In the genomic region with DNA sequence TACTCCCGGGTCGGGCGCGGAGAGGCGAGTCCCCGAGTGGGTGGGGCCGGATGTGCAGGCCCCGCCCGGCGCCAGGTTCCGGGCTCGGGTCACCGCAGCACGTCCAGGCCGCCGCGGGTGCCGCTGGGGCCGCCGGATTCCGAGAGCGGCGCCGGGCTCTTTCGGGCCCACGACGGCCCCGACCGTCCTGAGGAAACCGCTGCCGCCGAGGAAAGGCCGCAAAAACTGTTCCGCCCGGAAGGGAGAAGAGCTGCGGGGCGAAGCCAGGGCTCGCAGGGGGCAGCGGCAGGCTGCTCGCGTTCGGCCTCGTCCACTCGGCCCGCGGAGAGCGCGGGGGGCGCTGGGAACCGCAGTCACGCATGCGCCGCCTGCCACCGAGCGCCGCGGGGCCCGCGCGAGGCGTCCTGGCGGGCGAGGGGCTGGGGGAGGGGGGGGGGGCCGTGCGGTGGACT, we compare ENCODE assay signal across 8 cellular contexts. TPM values are rescaled to one million over a fixed set of nuclear protein-coding genes. Genes with fewer than 3 reads are reported as not detected.
DNase-seq lines count a peak whose midpoint lies in the region; ATAC-seq and TF ChIP-seq lines count a peak whose summit lies in the region.

A gene (minus strand): TSS at position 342 of the 452 bp plus-strand sequence. CDS start 718 bp downstream, outside the sequence.

- peak within 1 kb of the TSS; percentile 85 for H3K4me2 ChIP-seq in OCI-LY7 (ENCODE audit: low read length)

- H3K9me3 ChIP-seq in OCI-LY7 (ENCODE audit: low read length) (no peaks in the 10 kb centered on the region), muscle layer of duodenum (ENCODE audit: control insufficient read depth in 1 of 2, low read length in 2 of 2) (no peaks in the 10 kb centered on the region)

- no peaks in the 10 kb centered on the region for H3K27me3 Mint-ChIP-seq in activated T-cell treated with anti-CD3 and anti-CD28 coated beads, Interleukin-2, amount 50 U/mL, for 4 hours (ENCODE audit: low read depth)

- H3K4me1 ChIP-seq in OCI-LY7 (ENCODE audit: insufficient read depth, low read length, poor library complexity, severe bottlenecking) (peaks cover 30% of the 10 kb centered on the region), muscle layer of duodenum (ENCODE audit: control insufficient read depth in 1 of 2, insufficient read depth in 2 of 2, low read length in 2 of 2) (peaks cover 4 to 31% of the 10 kb centered on the region in 2 donors)

- H3K36me3 Mint-ChIP-seq in activated T-cell treated with anti-CD3 and anti-CD28 coated beads, Interleukin-2, amount 50 U/mL, for 4 hours (ENCODE audit: insufficient read depth), result peaks cover 3% of the 10 kb centered on the region

- DNase-seq in COR-L47 (lab: John Stamatoyannopoulos, UW) (peak; percentile 84), HK-2 (ENCODE audit: unreplicated experiment) (peak; percentile 84), OCI-LY7 (ENCODE audit: low spot score) (peak; percentile 92)
- DNase-seq in activated T-cell treated with anti-CD3 and anti-CD28 coated beads, Interleukin-2, amount 50 U/mL, for 4 hours, result peak; percentile 73
- peak; percentile 59 for DNase-seq in stimulated activated CD8-positive, alpha-beta memory T cell treated with anti-CD3 and anti-CD28 coated beads, Interleukin-7, amount 100 ng/mL, for 24 hours (ENCODE audit: low read depth)

- TF ChIP-seq CTCF in OCI-LY7 (conservative IDR thresholded peaks at IDR 0.05; ENCODE audit: low read length), result no peak

- ATAC-seq in GM19455 (IDR thresholded peaks at IDR 0.05; ENCODE audit: unreplicated experiment) (peak; percentile 82), esophagus mucosa (peak; percentile 99)
- ATAC-seq in activated T-cell treated with anti-CD3 and anti-CD28 coated beads, Interleukin-2, amount 50 U/mL, for 4 hours, result peak; percentile 83 to 84

- H3K4me3 Mint-ChIP-seq in activated T-cell treated with anti-CD3 and anti-CD28 coated beads, Interleukin-2, amount 50 U/mL, for 4 hours, result peak within 1 kb of the TSS; percentile 94

- H3K27ac ChIP-seq in OCI-LY7 (ENCODE audit: low read depth, low read length, poor library complexity, severe bottlenecking) (peak within 1 kb of the TSS; percentile 77), muscle layer of duodenum (ENCODE audit: low read length) (peak within 1 kb of the TSS; percentile 85)

- H3K36me3 ChIP-seq in OCI-LY7 (ENCODE audit: insufficient read depth, low read length) (peaks cover 34% of the 10 kb centered on the region), muscle layer of duodenum (ENCODE audit: control insufficient read depth in 1 of 2, insufficient read depth in 2 of 2, low read length in 2 of 2) (peaks cover 5 to 22% of the 10 kb centered on the region in 2 donors)

- peak within 1 kb of the TSS; percentile 95 for H3K4me3 ChIP-seq in OCI-LY7 (ENCODE audit: low read depth, low read length, poor library complexity, severe bottlenecking)
- peak within 1 kb of the TSS; percentile 90 to 94 for H3K4me3 ChIP-seq in muscle layer of duodenum (ENCODE audit: low read depth in 1 of 2, low read length in 2 of 2)

- no peaks in the 10 kb centered on the region for H3K9me3 Mint-ChIP-seq in activated T-cell treated with anti-CD3 and anti-CD28 coated beads, Interleukin-2, amount 50 U/mL, for 4 hours

- H3K9me2 ChIP-seq in OCI-LY7 (ENCODE audit: insufficient read depth, low read length), result no peaks in the 10 kb centered on the region

- H3K4me1 Mint-ChIP-seq in activated T-cell treated with anti-CD3 and anti-CD28 coated beads, Interleukin-2, amount 50 U/mL, for 4 hours (ENCODE audit: low read depth), result peaks cover 51% of the 10 kb centered on the region

- peak within 1 kb of the TSS; percentile 76 for H2AFZ ChIP-seq in OCI-LY7 (ENCODE audit: low read length)

- POLR2A ChIA-PET in OCI-LY7 (lab: Charles Lee), result no interaction called here

- H3K79me2 ChIP-seq in OCI-LY7 (ENCODE audit: insufficient read depth, low read depth, low read length), result peaks cover 46% of the 10 kb centered on the region

- H4K20me1 ChIP-seq in OCI-LY7 (ENCODE audit: insufficient read depth, low read length), result no peaks in the 10 kb centered on the region; the same call in 1 of the 2 replicates

- BruUV-seq in OCI-LY7 (replicated peaks; lab: Mats Ljungman, UMichigan), result no TSS peak

- CTCF ChIA-PET in OCI-LY7 (lab: Charles Lee; ENCODE audit: unreplicated experiment), result no interaction called here

- no peaks in the 10 kb centered on the region for H3K27me3 ChIP-seq in muscle layer of duodenum (ENCODE audit: low read depth, low read length)

- intact Hi-C loops in OCI-LY7 (cut with micrococcal nuclease; ENCODE audit: unreplicated experiment), result loop anchor here (10.0 kb wide), 2 partner anchors 283 to 713 kb away; no protein-coding TSS in a partner anchor

RNA-seq across cellular contexts. Expression of the gene that starts here (rescaled TPM):
- 7.6 and 10.1 TPM in 2 replicates for total RNA-seq in OCI-LY7 (2014; rRNA removed; shearing (Covaris generic))
- total RNA-seq in OCI-LY7 (2022), result 11.7 and 12.5 TPM in 2 replicates
- 1 to 10 TPM; 4.6 to 6.3 (median 5.7) TPM for total RNA-seq in activated T-cell treated with anti-CD3 and anti-CD28 coated beads, Interleukin-2, amount 50 U/mL, for 4 hours
- 2.3 TPM for total RNA-seq in esophagus mucosa

Comparison
In these comparisons a context has a peak if more than half of its experiments do, and no peak if none do; other contexts are left out.
1. Peak in every context shown above with its lines: DNase-seq, ATAC-seq, H3K4me3 ChIP-seq and H3K27ac ChIP-seq.